Comparison of ENCODE assay signal across 12 cellular contexts in genomic region chr19:48397263-48397635, GRCh38. TPM values are rescaled to one million over a fixed set of nuclear protein-coding genes. Genes with fewer than 3 reads are reported as not detected.
DNase-seq lines count a peak whose midpoint lies in the region; ATAC-seq and TF ChIP-seq lines count a peak whose summit lies in the region.
"Had no signal": no experiment of that assay in that cellular context is flagged by ENCODE, and none has a peak within 500 bp of the region (broad histone marks: within the 10 kb centered on the region; RNA-seq: fewer than 3 reads in every experiment).

No MANE protein-coding gene starts in this region.

- H3K79me2 ChIP-seq in GM23338 (replicated peaks; ENCODE audit: insufficient read depth) (no peaks in the 10 kb centered on the region; the same call in 1 of the 2 replicates), hepatocyte (no peaks in the 10 kb centered on the region)

- DNase-seq in A673 (ENCODE audit: low spot score) (peak; percentile 48), GM23338 (ENCODE audit: low spot score) (no peak), hepatocyte (ENCODE audit: low spot score) (no peak), middle frontal gyrus (ENCODE audit: extremely low spot score, low spot score) (no peak), putamen (ENCODE audit: low spot score) (no peak)
- DNase-seq in activated T-helper 1 cell treated with anti-CD3 and anti-CD28 coated beads, Interleukin-12 subunit alpha, Interleukin-12 subunit beta, Interleukin-2, Interleukin-4 antibody, amounts not matched to agents 30 ng/mL and 10 ng/mL and 1 ng/mL, durations not matched to agents 14 hours and 24 hours and 36 hours (ENCODE audit: low spot score): no peak
- DNase-seq in NK-92 treated with Interleukin-12 subunit alpha and Interleukin-12 subunit beta, amount 100 ng/mL, for 24 hours (lab: John Stamatoyannopoulos, UW): no peak
- no peak for DNase-seq in activated CD4-positive, CD25-positive, alpha-beta regulatory T cell treated with anti-CD3 and anti-CD28 coated beads, Interleukin-2, amount 50 U/mL, for 72 hours
- DNase-seq: DMS 273 treated with DMSO at 0.1 percent for 48 hours, NCI-H1694 treated with DMSO at 0.1 percent for 48 hours, upper lobe of right lung had no signal

- CTCF ChIA-PET in A673 (lab: Charles Lee): no interaction called here

- H3K27me3 Mint-ChIP-seq in GM23338 (ENCODE audit: insufficient read depth, low read depth, poor library complexity): peaks cover 59% of the 10 kb centered on the region
- H3K27me3 Mint-ChIP-seq in activated T-helper 1 cell treated with anti-CD3 and anti-CD28 coated beads, Interleukin-12 subunit alpha, Interleukin-12 subunit beta, Interleukin-2, Interleukin-4 antibody, amounts not matched to agents 30 ng/mL and 10 ng/mL and 1 ng/mL, durations not matched to agents 14 hours and 24 hours and 36 hours (ENCODE audit: insufficient read depth): peaks cover 48% of the 10 kb centered on the region

- no peaks in the 10 kb centered on the region for H3K36me3 ChIP-seq in A673 (ENCODE audit: insufficient read depth, low read length, poor library complexity, severe bottlenecking)
- H3K36me3 ChIP-seq in GM23338 (ENCODE audit: insufficient read depth): no peaks in the 10 kb centered on the region
- H3K36me3 ChIP-seq in hepatocyte (replicated peaks; ENCODE audit: insufficient read depth, low read depth): no peaks in the 10 kb centered on the region
- H3K36me3 ChIP-seq: neutrophil, upper lobe of right lung had no signal

- 80% methylated on average over 9 of the region's 10 CpGs for WGBS in hepatocyte (ENCODE audit: low lambda C conversion rate, missing lambda C conversion rate)

- no peak for ATAC-seq in GM23338
- ATAC-seq: upper lobe of right lung had no signal

- peaks cover 19% of the 10 kb centered on the region for H3F3A ChIP-seq in GM23338 (replicated peaks; ENCODE audit: low read depth)

- H3K4me2 ChIP-seq in GM23338: peak overlapping the region; percentile 95
- peak overlapping the region; percentile 85 for H3K4me2 ChIP-seq in hepatocyte

- H3K27ac ChIP-seq in A673 (ENCODE audit: low read depth, low read length, poor library complexity, severe bottlenecking) (peak overlapping the region; percentile 81), GM23338 (ENCODE audit: low read depth) (no peak overlapping the region), hepatocyte (no peak overlapping the region)
- H3K27ac ChIP-seq: neutrophil, upper lobe of right lung had no signal

- peaks cover 5% of the 10 kb centered on the region; the same call in 2 of the 3 replicates for H3K9me3 Mint-ChIP-seq in GM23338
- H3K9me3 Mint-ChIP-seq in activated T-helper 1 cell treated with anti-CD3 and anti-CD28 coated beads, Interleukin-12 subunit alpha, Interleukin-12 subunit beta, Interleukin-2, Interleukin-4 antibody, amounts not matched to agents 30 ng/mL and 10 ng/mL and 1 ng/mL, durations not matched to agents 14 hours and 24 hours and 36 hours: no peaks in the 10 kb centered on the region

- TSS peak; percentile 65 for BruUV-seq in A673 (replicated peaks; lab: Mats Ljungman, UMichigan)

- H4K20me1 ChIP-seq in GM23338 (replicated peaks; ENCODE audit: insufficient read depth) (no peaks in the 10 kb centered on the region), hepatocyte (ENCODE audit: insufficient read depth, poor library complexity, severe bottlenecking) (no peaks in the 10 kb centered on the region)

- H3K27ac Mint-ChIP-seq in GM23338: no peak overlapping the region
- peak overlapping the region; percentile 89 for H3K27ac Mint-ChIP-seq in activated T-helper 1 cell treated with anti-CD3 and anti-CD28 coated beads, Interleukin-12 subunit alpha, Interleukin-12 subunit beta, Interleukin-2, Interleukin-4 antibody, amounts not matched to agents 30 ng/mL and 10 ng/mL and 1 ng/mL, durations not matched to agents 14 hours and 24 hours and 36 hours

- H3K4me3 Mint-ChIP-seq in GM23338: peak overlapping the region; percentile 84
- peak overlapping the region; percentile 93 for H3K4me3 Mint-ChIP-seq in activated T-helper 1 cell treated with anti-CD3 and anti-CD28 coated beads, Interleukin-12 subunit alpha, Interleukin-12 subunit beta, Interleukin-2, Interleukin-4 antibody, amounts not matched to agents 30 ng/mL and 10 ng/mL and 1 ng/mL, durations not matched to agents 14 hours and 24 hours and 36 hours

- H3K9me2 ChIP-seq in GM23338 (ENCODE audit: insufficient read depth): no peaks in the 10 kb centered on the region
- no peaks in the 10 kb centered on the region for H3K9me2 ChIP-seq in hepatocyte (replicated peaks; ENCODE audit: insufficient read depth)

- H3K4me3 ChIP-seq in A673 (ENCODE audit: low read depth, low read length, poor library complexity, severe bottlenecking) (peak overlapping the region; percentile 57), GM23338 (peak overlapping the region; percentile 79), hepatocyte (no peak overlapping the region)

- intact Hi-C loops in A673 (cut with micrococcal nuclease; ENCODE audit: unreplicated experiment): loop anchor here (5.0 kb wide), 1 partner anchor 75 kb away; a partner anchor contains a TSS
- intact Hi-C loops in activated T-helper 1 cell treated with anti-CD3 and anti-CD28 coated beads, Interleukin-12 subunit alpha, Interleukin-12 subunit beta, Interleukin-2, Interleukin-4 antibody, amounts not matched to agents 30 ng/mL and 10 ng/mL and 1 ng/mL, durations not matched to agents 14 hours and 24 hours and 36 hours (cut with micrococcal nuclease): loop anchor here (5.0 kb wide), 1 partner anchor 115 kb away; the partner anchor contains the start of gene LMTK3

- H3K4me1 Mint-ChIP-seq in GM23338: peaks cover 70% of the 10 kb centered on the region
- peaks cover 35% of the 10 kb centered on the region for H3K4me1 Mint-ChIP-seq in activated T-helper 1 cell treated with anti-CD3 and anti-CD28 coated beads, Interleukin-12 subunit alpha, Interleukin-12 subunit beta, Interleukin-2, Interleukin-4 antibody, amounts not matched to agents 30 ng/mL and 10 ng/mL and 1 ng/mL, durations not matched to agents 14 hours and 24 hours and 36 hours (ENCODE audit: low read depth)

- POLR2A ChIA-PET in A673 (lab: Charles Lee; ENCODE audit: low non-redundant PET): no interaction called here

- H3K27me3 ChIP-seq in A673 (replicated peaks; ENCODE audit: insufficient read depth, low read depth, low read length, poor library complexity) (no peaks in the 10 kb centered on the region), GM23338 (ENCODE audit: insufficient read depth) (peaks cover 60% of the 10 kb centered on the region), hepatocyte (peaks cover 50% of the 10 kb centered on the region)

- H3K36me3 Mint-ChIP-seq in GM23338 (ENCODE audit: low read depth): peaks cover 4% of the 10 kb centered on the region; the same call in 2 of the 3 replicates
- H3K36me3 Mint-ChIP-seq in activated T-helper 1 cell treated with anti-CD3 and anti-CD28 coated beads, Interleukin-12 subunit alpha, Interleukin-12 subunit beta, Interleukin-2, Interleukin-4 antibody, amounts not matched to agents 30 ng/mL and 10 ng/mL and 1 ng/mL, durations not matched to agents 14 hours and 24 hours and 36 hours (ENCODE audit: low read depth): peaks cover 7% of the 10 kb centered on the region

- H3K9me3 ChIP-seq in A673 (ENCODE audit: low read depth, low read length, poor library complexity, severe bottlenecking): no peaks in the 10 kb centered on the region
- H3K9me3 ChIP-seq in hepatocyte (ENCODE audit: low read depth): no peaks in the 10 kb centered on the region
- H3K9me3 ChIP-seq: neutrophil, upper lobe of right lung had no signal

- TF ChIP-seq CTCF in A673 (conservative IDR thresholded peaks at IDR 0.05; ENCODE audit: low read depth, low read length) (no peak), GM23338 (conservative IDR thresholded peaks at IDR 0.05; ENCODE audit: low read depth in 2 of 2) (no peak), hepatocyte (IDR thresholded peaks at IDR 0.05; ENCODE audit: poor library complexity) (no peak)

- peaks cover 69% of the 10 kb centered on the region for H3K4me1 ChIP-seq in A673 (ENCODE audit: insufficient read depth, low read length, poor library complexity, severe bottlenecking)
- peaks cover 63% of the 10 kb centered on the region for H3K4me1 ChIP-seq in GM23338 (ENCODE audit: insufficient read depth)
- H3K4me1 ChIP-seq in hepatocyte (ENCODE audit: insufficient read depth): peaks cover 38% of the 10 kb centered on the region
- H3K4me1 ChIP-seq: upper lobe of right lung had no signal

- no peak overlapping the region for H2AFZ ChIP-seq in GM23338
- H2AFZ ChIP-seq in hepatocyte: no peak overlapping the region

RNA-seq across cellular contexts. Expression of gene GRIN2D, which starts 3.8 kb away (rescaled TPM):
- 10.4 and 11.4 TPM in 2 replicates for total RNA-seq in A673 (2021)
- total RNA-seq in GM23338 (2014; rRNA removed; shearing (Covaris generic)): 16.5 and 20.0 TPM in 2 replicates
- 4.4 and 6.0 TPM in 2 replicates for polyA plus RNA-seq in GM23338 (2016; fragmentation: Nextera tagmentation; extraction: Ambion mirVana)
- 0.16 and 0.17 TPM in 2 replicates for total RNA-seq in activated T-helper 1 cell treated with anti-CD3 and anti-CD28 coated beads, Interleukin-12 subunit alpha, Interleukin-12 subunit beta, Interleukin-2, Interleukin-4 antibody, amounts not matched to agents 30 ng/mL and 10 ng/mL and 1 ng/mL, durations not matched to agents 14 hours and 24 hours and 36 hours
- 0.40 and 1.00 TPM in 2 replicates for total RNA-seq in hepatocyte
- polyA plus RNA-seq in hepatocyte: 2.1 and 2.7 TPM in 2 replicates

RNA-seq across cellular contexts. Expression of gene KDELR1, which starts 5.9 kb away (rescaled TPM):
- total RNA-seq in A673 (2021): 197 and 200 TPM in 2 replicates
- 171 and 184 TPM in 2 replicates for total RNA-seq in GM23338 (2014; rRNA removed; shearing (Covaris generic))
- polyA plus RNA-seq in GM23338 (2016; fragmentation: Nextera tagmentation; extraction: Ambion mirVana): 176 and 177 TPM in 2 replicates
- 70.9 and 74.2 TPM in 2 replicates for total RNA-seq in activated T-helper 1 cell treated with anti-CD3 and anti-CD28 coated beads, Interleukin-12 subunit alpha, Interleukin-12 subunit beta, Interleukin-2, Interleukin-4 antibody, amounts not matched to agents 30 ng/mL and 10 ng/mL and 1 ng/mL, durations not matched to agents 14 hours and 24 hours and 36 hours
- 164 and 179 TPM in 2 replicates for total RNA-seq in hepatocyte
- 278 and 288 TPM in 2 replicates for polyA plus RNA-seq in hepatocyte

RNA-seq across cellular contexts. Expression of gene SYNGR4, which starts 33.1 kb away (rescaled TPM):
- total RNA-seq in A673 (2021): 0.50 TPM in 1 of 2 replicates, not detected in the other
- total RNA-seq in GM23338 (2014; rRNA removed; shearing (Covaris generic)): not detected in 2 replicates
- not detected in 2 replicates for polyA plus RNA-seq in GM23338 (2016; fragmentation: Nextera tagmentation; extraction: Ambion mirVana)
- total RNA-seq in activated T-helper 1 cell treated with anti-CD3 and anti-CD28 coated beads, Interleukin-12 subunit alpha, Interleukin-12 subunit beta, Interleukin-2, Interleukin-4 antibody, amounts not matched to agents 30 ng/mL and 10 ng/mL and 1 ng/mL, durations not matched to agents 14 hours and 24 hours and 36 hours: 0.61 TPM in 1 of 2 replicates, not detected in the other
- not detected in 2 replicates for total RNA-seq in hepatocyte
- 0.51 and 1.3 TPM in 2 replicates for polyA plus RNA-seq in hepatocyte
- total RNA-seq: upper lobe of right lung had no signal

RNA-seq across cellular contexts. Expression of gene TMEM143, which starts 33.5 kb away (rescaled TPM):
- 7.5 and 7.9 TPM in 2 replicates for total RNA-seq in A673 (2021)
- 15.0 and 16.6 TPM in 2 replicates for total RNA-seq in GM23338 (2014; rRNA removed; shearing (Covaris generic))
- 10.0 and 12.8 TPM in 2 replicates for polyA plus RNA-seq in GM23338 (2016; fragmentation: Nextera tagmentation; extraction: Ambion mirVana)
- 7.7 and 14.9 TPM in 2 replicates for total RNA-seq in activated T-helper 1 cell treated with anti-CD3 and anti-CD28 coated beads, Interleukin-12 subunit alpha, Interleukin-12 subunit beta, Interleukin-2, Interleukin-4 antibody, amounts not matched to agents 30 ng/mL and 10 ng/mL and 1 ng/mL, durations not matched to agents 14 hours and 24 hours and 36 hours
- 5.3 and 5.9 TPM in 2 replicates for total RNA-seq in hepatocyte
- 11.2 and 20.8 TPM in 2 replicates for polyA plus RNA-seq in hepatocyte

RNA-seq across cellular contexts. Expression of gene GRWD1, which starts 48.5 kb away (rescaled TPM):
- total RNA-seq in A673 (2021): 86.4 and 109 TPM in 2 replicates
- 58.0 and 64.6 TPM in 2 replicates for total RNA-seq in GM23338 (2014; rRNA removed; shearing (Covaris generic))
- polyA plus RNA-seq in GM23338 (2016; fragmentation: Nextera tagmentation; extraction: Ambion mirVana): 23.2 and 25.8 TPM in 2 replicates
- total RNA-seq in activated T-helper 1 cell treated with anti-CD3 and anti-CD28 coated beads, Interleukin-12 subunit alpha, Interleukin-12 subunit beta, Interleukin-2, Interleukin-4 antibody, amounts not matched to agents 30 ng/mL and 10 ng/mL and 1 ng/mL, durations not matched to agents 14 hours and 24 hours and 36 hours: 96.0 and 100 TPM in 2 replicates
- 25.2 and 25.9 TPM in 2 replicates for total RNA-seq in hepatocyte
- polyA plus RNA-seq in hepatocyte: 33.1 and 36.6 TPM in 2 replicates
